Comparison of ENCODE assay signal across 13 cellular contexts in the genomic region with DNA sequence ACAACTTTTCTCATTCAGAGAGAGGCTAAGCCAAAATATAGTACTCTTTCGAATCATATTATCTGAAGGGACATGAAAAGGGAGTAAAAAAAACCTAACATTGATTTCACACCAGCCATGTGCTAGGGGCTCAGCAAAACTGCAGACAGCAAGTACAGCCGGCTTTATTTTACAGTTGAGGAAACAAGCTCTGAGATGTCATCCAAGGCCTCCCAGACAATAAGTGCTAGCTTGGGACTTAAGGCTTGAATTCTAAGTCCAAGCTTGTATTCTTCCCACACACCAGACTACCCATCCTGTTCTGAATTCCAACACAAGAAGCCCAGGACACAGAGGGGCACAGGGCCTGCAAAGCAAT.
A peak's percentile ranks its signal among the peaks of the same experiment; 100 is the strongest.
DNase-seq lines count a peak whose midpoint lies in the region; ATAC-seq and TF ChIP-seq lines count a peak whose summit lies in the region.
"Had no signal": no experiment of that assay in that cellular context is flagged by ENCODE, and none has a peak within 500 bp of the region (broad histone marks: within the 10 kb centered on the region; RNA-seq: fewer than 3 reads in every experiment).

No MANE protein-coding gene starts in this region.

- no peaks in the 10 kb centered on the region for H3K9me3 ChIP-seq in heart right ventricle
- no peaks in the 10 kb centered on the region for H3K9me3 ChIP-seq in osteoblast (ENCODE audit: low read depth, low read length)
- H3K9me3 ChIP-seq in SJCRH30 (replicated peaks) = no peaks in the 10 kb centered on the region

- no peak for DNase-seq in heart right ventricle
- no peak for DNase-seq in left ventricle myocardium superior
- no peak for DNase-seq in coronary artery (ENCODE audit: low spot score)
- DNase-seq in osteoblast (ENCODE audit: insufficient read length, low spot score, missing footprints) = peak; percentile 41
- DNase-seq in activated T-cell treated with anti-CD3 and anti-CD28 coated beads, Interleukin-2, amount 50 U/mL, for 24 hours = no peak
- DNase-seq in NCI-H82 (lab: John Stamatoyannopoulos, UW) = no peak
- no peak for DNase-seq in SJCRH30
- DNase-seq: activated CD4-positive, alpha-beta T cell treated with anti-CD3 and anti-CD28 coated beads, Interleukin-2, amount 50 U/mL, for 4 hours; caudate nucleus; NCI-H1436; T-helper 9 cell had no signal

- no peaks in the 10 kb centered on the region for H4K20me1 ChIP-seq in osteoblast (ENCODE audit: insufficient read depth, low read length)

- no peak for TF ChIP-seq CTCF in heart right ventricle (IDR thresholded peaks at IDR 0.05)
- no peak for TF ChIP-seq CTCF in coronary artery (IDR thresholded peaks at IDR 0.05)
- no peak for TF ChIP-seq CTCF in osteoblast (IDR thresholded peaks at IDR 0.05; ENCODE audit: extremely low read depth, low read depth, low read length)

- intact Hi-C loops in heart right ventricle (cut with DNase I) = loop anchor here in 1 of 10 donors (5.0 kb wide), 1 partner anchor 131 kb away; no protein-coding TSS in a partner anchor
- intact Hi-C loops in left ventricle myocardium superior (cut with micrococcal nuclease) = no loop called here

- H3K79me2 ChIP-seq in osteoblast (ENCODE audit: insufficient read depth, low read length) = no peaks in the 10 kb centered on the region

- WGBS in heart right ventricle, 2 donors = 60 to 73% methylated on average over 2 of the region's 2 CpGs

- ATAC-seq in heart right ventricle = no peak
- ATAC-seq in left ventricle myocardium superior = no peak
- no peak for ATAC-seq in HG03442 (IDR thresholded peaks at IDR 0.05; ENCODE audit: unreplicated experiment)

- no peaks in the 10 kb centered on the region for H3K9me3 Mint-ChIP-seq in activated T-cell treated with anti-CD3 and anti-CD28 coated beads, Interleukin-2, amount 50 U/mL, for 24 hours

- H3K4me1 ChIP-seq in heart right ventricle = peaks cover 9 to 81% (median 71%) of the 10 kb centered on the region in 9 donors
- H3K4me1 ChIP-seq in osteoblast (ENCODE audit: insufficient read depth, low read length) = peaks cover 68% of the 10 kb centered on the region
- H3K4me1 ChIP-seq in SJCRH30 = peaks cover 23% of the 10 kb centered on the region

- H3K4me2 ChIP-seq in osteoblast (ENCODE audit: insufficient read depth, low read length) = peak overlapping the region; percentile 50

- no peak overlapping the region for H3K27ac Mint-ChIP-seq in activated T-cell treated with anti-CD3 and anti-CD28 coated beads, Interleukin-2, amount 50 U/mL, for 24 hours

- no peaks in the 10 kb centered on the region for H3K4me1 Mint-ChIP-seq in activated T-cell treated with anti-CD3 and anti-CD28 coated beads, Interleukin-2, amount 50 U/mL, for 24 hours (ENCODE audit: low read depth)

- peak overlapping the region in 8 of 10 donors; percentile 4 to 63 (median 36) for H3K27ac ChIP-seq in heart right ventricle
- peak overlapping the region; percentile 13 to 65 for H3K27ac ChIP-seq in coronary artery
- H3K27ac ChIP-seq in osteoblast (ENCODE audit: low read depth, low read length) = peak overlapping the region; percentile 96
- no peak overlapping the region for H3K27ac ChIP-seq in SJCRH30
- H3K27ac ChIP-seq: RWPE1 had no signal

- H3K27me3 Mint-ChIP-seq in activated T-cell treated with anti-CD3 and anti-CD28 coated beads, Interleukin-2, amount 50 U/mL, for 24 hours = no peaks in the 10 kb centered on the region

- H3K27me3 ChIP-seq in heart right ventricle (no peaks in the 10 kb centered on the region), osteoblast (ENCODE audit: insufficient read depth, low read length) (no peaks in the 10 kb centered on the region), SJCRH30 (no peaks in the 10 kb centered on the region)

- H3K4me3 ChIP-seq in heart right ventricle = no peak overlapping the region
- no peak overlapping the region for H3K4me3 ChIP-seq in coronary artery
- H3K4me3 ChIP-seq in osteoblast (ENCODE audit: insufficient read depth, low read length) = no peak overlapping the region
- no peak overlapping the region for H3K4me3 ChIP-seq in SJCRH30

- no peak overlapping the region for H3K4me3 Mint-ChIP-seq in activated T-cell treated with anti-CD3 and anti-CD28 coated beads, Interleukin-2, amount 50 U/mL, for 24 hours

- H2AFZ ChIP-seq in osteoblast (ENCODE audit: low read length) = no peak overlapping the region

- no peaks in the 10 kb centered on the region for H3K36me3 Mint-ChIP-seq in activated T-cell treated with anti-CD3 and anti-CD28 coated beads, Interleukin-2, amount 50 U/mL, for 24 hours (ENCODE audit: low read depth)

- H3K36me3 ChIP-seq in heart right ventricle = no peaks in the 10 kb centered on the region
- no peaks in the 10 kb centered on the region for H3K36me3 ChIP-seq in osteoblast (ENCODE audit: insufficient read depth, low read length)
- no peaks in the 10 kb centered on the region for H3K36me3 ChIP-seq in SJCRH30
